ENCODE assay signal across 15 cellular contexts in genomic region chr10:63591600-63592379, GRCh38.
"Had no signal": no experiment of that assay in that cellular context is flagged by ENCODE, and none has a peak within 500 bp of the region (broad histone marks: within the 10 kb centered on the region; RNA-seq: fewer than 3 reads in every experiment).

No MANE protein-coding gene starts in this region.

- FAIRE-seq: endothelial cell of umbilical vein had no signal

- H3K9me3 Mint-ChIP-seq: activated CD8-positive, alpha-beta T cell treated with anti-CD3 and anti-CD28 coated beads for 36 hours; naive thymus-derived CD8-positive, alpha-beta T cell; stimulated activated memory B cell treated with anti-CD40 and anti-IgM and Interleukin-4, amounts not matched to agents 10 μg/mL and 1 μg/mL and 100 μg/mL, for 72 hours had no signal

- H3K27ac Mint-ChIP-seq: activated CD8-positive, alpha-beta T cell treated with anti-CD3 and anti-CD28 coated beads for 36 hours; stimulated activated memory B cell treated with anti-CD40 and anti-IgM and Interleukin-4, amounts not matched to agents 10 μg/mL and 1 μg/mL and 100 μg/mL, for 72 hours had no signal

- DNase-seq: activated CD4-positive, alpha-beta T cell treated with anti-CD3 and anti-CD28 coated beads for 4 hours; activated CD8-positive, alpha-beta memory T cell treated with anti-CD3 and anti-CD28 coated beads, Interleukin-2, amount 50 U/mL, for 48 hours; activated CD8-positive, alpha-beta T cell treated with anti-CD3 and anti-CD28 coated beads for 36 hours; activated naive CD4-positive, alpha-beta T cell treated with Interleukin-2 at 50 U/mL for 16 hours; hypothalamus; mucosa of descending colon; naive thymus-derived CD8-positive, alpha-beta T cell; right cardiac atrium; T-helper 9 cell; tibial artery; WERI-Rb-1 had no signal

- H3K27me3 ChIP-seq: cardiac muscle cell, tibial artery had no signal

- H3K27me3 Mint-ChIP-seq: activated CD8-positive, alpha-beta T cell treated with anti-CD3 and anti-CD28 coated beads for 36 hours; naive thymus-derived CD8-positive, alpha-beta T cell; stimulated activated memory B cell treated with anti-CD40 and anti-IgM and Interleukin-4, amounts not matched to agents 10 μg/mL and 1 μg/mL and 100 μg/mL, for 72 hours had no signal

- H3K4me3 ChIP-seq: cardiac muscle cell, lung, mucosa of descending colon, tibial artery had no signal

- H3K4me1 Mint-ChIP-seq: stimulated activated memory B cell treated with anti-CD40 and anti-IgM and Interleukin-4, amounts not matched to agents 10 μg/mL and 1 μg/mL and 100 μg/mL, for 72 hours had no signal

- H3K36me3 ChIP-seq: cardiac muscle cell had no signal

- H3K27ac ChIP-seq: cardiac muscle cell, tibial artery, WERI-Rb-1 had no signal

- H3K4me3 Mint-ChIP-seq: activated CD8-positive, alpha-beta T cell treated with anti-CD3 and anti-CD28 coated beads for 36 hours; naive thymus-derived CD8-positive, alpha-beta T cell; stimulated activated memory B cell treated with anti-CD40 and anti-IgM and Interleukin-4, amounts not matched to agents 10 μg/mL and 1 μg/mL and 100 μg/mL, for 72 hours had no signal

- ATAC-seq: activated CD8-positive, alpha-beta T cell treated with anti-CD3 and anti-CD28 coated beads for 36 hours; mucosa of descending colon; naive thymus-derived CD8-positive, alpha-beta T cell; right cardiac atrium; stimulated activated memory B cell treated with anti-CD40 and anti-IgM and Interleukin-4, amounts not matched to agents 10 μg/mL and 1 μg/mL and 100 μg/mL, for 72 hours had no signal

- H3K9me3 ChIP-seq: mucosa of descending colon, tibial artery had no signal
